ENCODE assay signal across 8 cellular contexts in genomic region chr22:22167791-22168189, GRCh38.
DNase-seq lines count a peak whose midpoint lies in the region; ATAC-seq and TF ChIP-seq lines count a peak whose summit lies in the region.

No MANE protein-coding gene starts in this region.

- H3K9me3 Mint-ChIP-seq in activated CD4-positive, alpha-beta T cell treated with anti-CD3 and anti-CD28 coated beads, Interleukin-2, amount 10 ng/mL, durations not matched to agents 24 days and 14 days: no peaks in the 10 kb centered on the region

- no peaks in the 10 kb centered on the region for H3K4me1 ChIP-seq in ascending aorta

- H3K27ac Mint-ChIP-seq in activated CD4-positive, alpha-beta T cell treated with anti-CD3 and anti-CD28 coated beads, Interleukin-2, amount 10 ng/mL, durations not matched to agents 24 days and 14 days: no peak overlapping the region

- intact Hi-C loops in activated CD4-positive, alpha-beta T cell treated with anti-CD3 and anti-CD28 coated beads, Interleukin-2, amount 10 ng/mL, durations not matched to agents 24 days and 14 days (cut with micrococcal nuclease): no loop called here
- intact Hi-C loops in ascending aorta (cut with DNase I): no loop called here

- no peaks in the 10 kb centered on the region for H3K9me3 ChIP-seq in ascending aorta

- no peak overlapping the region for H3K4me3 Mint-ChIP-seq in activated CD4-positive, alpha-beta T cell treated with anti-CD3 and anti-CD28 coated beads, Interleukin-2, amount 10 ng/mL, durations not matched to agents 24 days and 14 days

- no peaks in the 10 kb centered on the region for H3K27me3 ChIP-seq in ascending aorta

- no peak overlapping the region for H3K27ac ChIP-seq in ascending aorta

- no peaks in the 10 kb centered on the region for H3K36me3 ChIP-seq in ascending aorta

- peak; percentile 75 for ATAC-seq in HG03460 (IDR thresholded peaks at IDR 0.05; ENCODE audit: unreplicated experiment)
- ATAC-seq in esophagus mucosa: peak; percentile 71

- H3K4me3 ChIP-seq in GM08714 (ENCODE audit: low read length): peak overlapping the region; percentile 37; the same call in 1 of the 2 replicates
- no peak overlapping the region for H3K4me3 ChIP-seq in ascending aorta

- peaks cover 10% of the 10 kb centered on the region for H3K27me3 Mint-ChIP-seq in activated CD4-positive, alpha-beta T cell treated with anti-CD3 and anti-CD28 coated beads, Interleukin-2, amount 10 ng/mL, durations not matched to agents 24 days and 14 days

- no peaks in the 10 kb centered on the region for H3K36me3 Mint-ChIP-seq in activated CD4-positive, alpha-beta T cell treated with anti-CD3 and anti-CD28 coated beads, Interleukin-2, amount 10 ng/mL, durations not matched to agents 24 days and 14 days (ENCODE audit: low read depth)

- TF ChIP-seq CTCF in GM20000 (IDR thresholded peaks at IDR 0.05; ENCODE audit: extremely low read depth, missing control alignments): no peak
- TF ChIP-seq CTCF in ascending aorta (IDR thresholded peaks at IDR 0.05): no peak

- H3K4me1 Mint-ChIP-seq in activated CD4-positive, alpha-beta T cell treated with anti-CD3 and anti-CD28 coated beads, Interleukin-2, amount 10 ng/mL, durations not matched to agents 24 days and 14 days: peaks cover 2% of the 10 kb centered on the region

- DNase-seq in GM20000 (ENCODE audit: low spot score): peak; percentile 47
- DNase-seq in activated CD4-positive, alpha-beta T cell treated with anti-CD3 and anti-CD28 coated beads, Interleukin-2, amount 10 ng/mL, durations not matched to agents 24 days and 14 days: no peak
- no peak for DNase-seq in HUDEP-2 (lab: John Stamatoyannopoulos, UW; ENCODE audit: unreplicated experiment in 76 of 76)
- no peak for DNase-seq in ascending aorta (ENCODE audit: low spot score in 2 of 2)
- no peak for DNase-seq in effector CD4-positive, alpha-beta T cell
